Comparison of ENCODE assay signal across 24 cellular contexts in genomic region chr11:129093283-129093682, GRCh38.
DNase-seq lines count a peak whose midpoint lies in the region; ATAC-seq, FAIRE-seq and TF ChIP-seq lines count a peak whose summit lies in the region.
"Had no signal": no experiment of that assay in that cellular context is flagged by ENCODE, and none has a peak within 500 bp of the region (broad histone marks: within the 10 kb centered on the region; RNA-seq: fewer than 3 reads in every experiment).

No MANE protein-coding gene starts in this region.

- H3K9me1 ChIP-seq in K562 (ENCODE audit: control insufficient read depth, insufficient read depth, low read length): no peaks in the 10 kb centered on the region

- BruUV-seq in HepG2 (replicated peaks; lab: Mats Ljungman, UMichigan) (no TSS peak), K562 (replicated peaks; lab: Mats Ljungman, UMichigan) (no TSS peak)

- CTCF ChIA-PET in HepG2 (lab: Yijun Ruan, JAX; ENCODE audit: low intra/inter-chr PET ratio, low total read pairs) (no interaction called here), K562 (lab: Yijun Ruan, JAX; ENCODE audit: low intra/inter-chr PET ratio) (no interaction called here)

- H2AFZ ChIP-seq in HepG2 (ENCODE audit: low read length) (no peak overlapping the region), K562 (ENCODE audit: low read depth, low read length) (no peak overlapping the region)

- TF ChIP-seq POLR2A in HepG2 (IDR thresholded peaks at IDR 0.05; ENCODE audit: insufficient read depth in 1 of 2, low read depth in 2 of 2, low read length in 2 of 2): no peak
- no peak for TF ChIP-seq POLR2A in right lobe of liver (IDR thresholded peaks at IDR 0.05)
- TF ChIP-seq POLR2A in K562 (conservative IDR thresholded peaks at IDR 0.05): no peak
- no peak for TF ChIP-seq POLR2A in testis (IDR thresholded peaks at IDR 0.05)

- FAIRE-seq in HepG2 (lab: Jason Lieb, UNC) (no peak), K562 (lab: Jason Lieb, UNC) (no peak)
- FAIRE-seq: GM12878, GM12892, GM18507 had no signal

- H4K20me1 ChIP-seq in HepG2 (ENCODE audit: insufficient read depth, low read length) (no peaks in the 10 kb centered on the region), K562 (replicated peaks; ENCODE audit: control insufficient read depth, insufficient read depth, low read length) (no peaks in the 10 kb centered on the region)
- H4K20me1 ChIP-seq: BLaER1 had no signal

- POLR2A ChIA-PET in HepG2 (lab: Yijun Ruan, JAX) (no interaction called here), K562 (lab: Yijun Ruan, JAX) (no interaction called here)

- no peaks in the 10 kb centered on the region for H3K79me2 ChIP-seq in HepG2 (ENCODE audit: insufficient read depth, low read length)
- H3K79me2 ChIP-seq in K562 (ENCODE audit: control insufficient read depth, insufficient read depth, low read length): no peaks in the 10 kb centered on the region

- TF ChIP-seq CTCF in HepG2 (CRISPR knock-in tag; IDR thresholded peaks at IDR 0.05) (no peak), right lobe of liver (IDR thresholded peaks at IDR 0.05) (no peak), K562 (IDR thresholded peaks at IDR 0.05 in 2 of 3, conservative IDR thresholded peaks at IDR 0.05 in 1 of 3; ENCODE audit: insufficient read depth in 2 of 3, low read depth in 1 of 3, low read length in 3 of 3) (no peak), testis (IDR thresholded peaks at IDR 0.05) (no peak)

- H3K4me2 ChIP-seq in HepG2 (ENCODE audit: low read depth, low read length) (no peak overlapping the region), K562 (ENCODE audit: insufficient read depth, low read length) (no peak overlapping the region)
- H3K4me2 ChIP-seq: BLaER1 had no signal

- no peak for ATAC-seq in HepG2
- ATAC-seq in right lobe of liver: no peak
- ATAC-seq in K562: no peak
- ATAC-seq: GM12878 had no signal

- H3K4me3 ChIP-seq in HepG2 (replicated peaks in 1 of 3; ENCODE audit: insufficient read depth in 1 of 3, low read depth in 2 of 3, low read length in 3 of 3) (no peak overlapping the region), right lobe of liver (no peak overlapping the region), K562 (no peak overlapping the region), testis (no peak overlapping the region)
- H3K4me3 ChIP-seq: BLaER1, GM12878 had no signal

- DNase-seq in HepG2 (ENCODE audit: low spot score) (no peak), right lobe of liver (no peak), K562 (ENCODE audit: extremely low read depth in 1 of 4, low spot score in 3 of 4) (no peak), NCI-H748 (lab: John Stamatoyannopoulos, UW; ENCODE audit: unreplicated experiment) (no peak), testis (no peak)
- DNase-seq: ACHN; BE2C; C1 segment of cervical spinal cord; CD4-positive, alpha-beta memory T cell; CD4-positive, CD25-positive, alpha-beta regulatory T cell; CD8-positive, alpha-beta memory T cell; COR-L47; DMS 273 treated with DMSO at 0.1 percent for 48 hours; DMS153; DMS53; DMS79; DND-41; EL; GDM1 had no signal

- no peaks in the 10 kb centered on the region for H3K4me1 ChIP-seq in HepG2 (ENCODE audit: insufficient read depth, low read length)
- no peaks in the 10 kb centered on the region for H3K4me1 ChIP-seq in right lobe of liver
- H3K4me1 ChIP-seq in K562 (replicated peaks in 1 of 2; ENCODE audit: control insufficient read depth in 2 of 2, insufficient read depth in 2 of 2, low read length in 2 of 2): no peaks in the 10 kb centered on the region
- no peaks in the 10 kb centered on the region for H3K4me1 ChIP-seq in testis
- H3K4me1 ChIP-seq: BE2C, BLaER1 had no signal

- in situ Hi-C loops in HepG2 (cut with HindIII; ENCODE audit: extremely low pct_ligation_motif_present, low pct_unique_long_range_greater_than_20kb) (no loop called here), K562 (cut with MboI) (no loop called here)

- peaks cover 7% of the 10 kb centered on the region for H3K9me3 ChIP-seq in HepG2 (ENCODE audit: low read length)
- peaks cover 0 to 4% (median 0%) of the 10 kb centered on the region in 4 donors for H3K9me3 ChIP-seq in right lobe of liver
- H3K9me3 ChIP-seq in K562 (replicated peaks; ENCODE audit: control insufficient read depth, insufficient read depth, low read depth, low read length): no peaks in the 10 kb centered on the region
- H3K9me3 ChIP-seq in testis: no peaks in the 10 kb centered on the region
- H3K9me3 ChIP-seq: BE2C had no signal

- WGBS in HepG2 (ENCODE audit: low lambda C conversion rate): 97% methylated on average over 2 of the region's 2 CpGs
- 82% methylated on average over 2 of the region's 2 CpGs for WGBS in right lobe of liver (ENCODE audit: insufficient coverage, low coverage, low lambda C conversion rate, missing lambda C conversion rate)
- 0% methylated on average over 2 of the region's 2 CpGs for WGBS in K562 (ENCODE audit: insufficient coverage, low coverage, missing lambda C conversion rate)
- WGBS in testis, 2 donors: 85 to 87% methylated on average over 2 of the region's 2 CpGs

- intact Hi-C loops in HepG2 (cut with micrococcal nuclease; ENCODE audit: unreplicated experiment): no loop called here
- intact Hi-C loops in right lobe of liver (cut with DNase I): no loop called here
- intact Hi-C loops in K562 (cut with micrococcal nuclease): no loop called here
- intact Hi-C loops in testis (cut with DNase I; ENCODE audit: low total_unique reads): no loop called here

- no peak overlapping the region for H3K9ac ChIP-seq in HepG2 (ENCODE audit: insufficient read depth, low read depth, low read length)
- no peak overlapping the region for H3K9ac ChIP-seq in K562 (ENCODE audit: insufficient read depth in 1 of 2, low read depth in 2 of 2, low read length in 2 of 2)
- H3K9ac ChIP-seq: BLaER1 had no signal

- H3K36me3 ChIP-seq in HepG2 (replicated peaks in 1 of 2; ENCODE audit: control insufficient read depth in 1 of 2, insufficient read depth in 2 of 2, low read length in 2 of 2): no peaks in the 10 kb centered on the region
- H3K36me3 ChIP-seq in right lobe of liver: no peaks in the 10 kb centered on the region
- no peaks in the 10 kb centered on the region for H3K36me3 ChIP-seq in K562 (ENCODE audit: control insufficient read depth, insufficient read depth, low read length)
- H3K36me3 ChIP-seq in testis (ENCODE audit: low read depth, missing control alignments): no peaks in the 10 kb centered on the region
- H3K36me3 ChIP-seq: BE2C, BLaER1 had no signal

- TF ChIP-seq RAD21 in HepG2 (CRISPR knock-in tag; IDR thresholded peaks at IDR 0.05) (no peak), K562 (CRISPR knock-in tag; conservative IDR thresholded peaks at IDR 0.05 in 1 of 2, IDR thresholded peaks at IDR 0.05 in 1 of 2) (no peak)

- H3K27ac ChIP-seq in HepG2 (ENCODE audit: extremely low read length, insufficient read depth, low read length): no peak overlapping the region
- H3K27ac ChIP-seq in right lobe of liver: no peak overlapping the region
- no peak overlapping the region for H3K27ac ChIP-seq in K562 (ENCODE audit: extremely low read depth, low read depth, low read length)
- H3K27ac ChIP-seq in testis: no peak overlapping the region
- H3K27ac ChIP-seq: 22Rv1, BLaER1 had no signal

- TF ChIP-seq EP300 in HepG2 (IDR thresholded peaks at IDR 0.05; ENCODE audit: low read depth in 2 of 2, low read length in 2 of 2) (no peak), HepG2 (CRISPR knock-in tag; IDR thresholded peaks at IDR 0.05; ENCODE audit: borderline replicate concordance) (no peak), K562 (IDR thresholded peaks at IDR 0.05; ENCODE audit: low read length) (no peak)

- H3K27me3 ChIP-seq in HepG2 (ENCODE audit: control insufficient read depth in 1 of 2, insufficient read depth in 2 of 2, low read length in 2 of 2) (no peaks in the 10 kb centered on the region), right lobe of liver (no peaks in the 10 kb centered on the region), K562 (ENCODE audit: control insufficient read depth in 2 of 2, insufficient read depth in 2 of 2, low read length in 2 of 2) (no peaks in the 10 kb centered on the region), testis (no peaks in the 10 kb centered on the region)
- H3K27me3 ChIP-seq: BE2C, BLaER1 had no signal

TF ChIP-seq in HepG2, 621 proteins besides CTCF, POLR2A, EP300 and RAD21:
- TF ChIP-seq ZKSCAN5 (CRISPR knock-in tag; IDR thresholded peaks at IDR 0.05) (no peak), GPBP1L1 (CRISPR knock-in tag; IDR thresholded peaks at IDR 0.05) (no peak), ZNF160 (CRISPR knock-in tag; IDR thresholded peaks at IDR 0.05) (no peak), ELF4 (CRISPR knock-in tag; IDR thresholded peaks at IDR 0.05; ENCODE audit: borderline replicate concordance) (no peak), CEBPB (IDR thresholded peaks at IDR 0.05; ENCODE audit: borderline replicate concordance, low read depth, low read length) (peak; percentile 51; the same call in 1 of the 2 replicates), FOXK1 (CRISPR knock-in tag; IDR thresholded peaks at IDR 0.05; ENCODE audit: borderline replicate concordance, low read depth) (no peak)
TF ChIP-seq in HepG2: peak in this region for 1.

TF ChIP-seq in K562, 482 proteins besides CTCF, POLR2A, EP300 and RAD21 (continues in another document):
- TF ChIP-seq UBTF (IDR thresholded peaks at IDR 0.05; ENCODE audit: borderline replicate concordance in 1 of 2, low read depth in 2 of 2, low read length in 2 of 2): no peak
- peak; percentile 69 for TF ChIP-seq CEBPB (tag; IDR thresholded peaks at IDR 0.05)
- no peak for TF ChIP-seq NELFE (IDR thresholded peaks at IDR 0.05; ENCODE audit: insufficient read depth, insufficient read length)
- TF ChIP-seq MTA3 (IDR thresholded peaks at IDR 0.05; ENCODE audit: borderline replicate concordance): no peak
- no peak for TF ChIP-seq HNRNPL (IDR thresholded peaks at IDR 0.05; ENCODE audit: low read depth, low read length)

Comparison
In these comparisons a context has a peak if more than half of its experiments do, and no peak if none do; other contexts are left out.
1. Of the 241 proteins assayed by ChIP-seq in both HepG2 and K562: peak only in HepG2: none; only in K562: none; in both: CEBPB; in neither: 239; mixed calls (peak in some experiments, not most) for 1.